Comparison of ENCODE assay signal across 11 cellular contexts in the genomic region with DNA sequence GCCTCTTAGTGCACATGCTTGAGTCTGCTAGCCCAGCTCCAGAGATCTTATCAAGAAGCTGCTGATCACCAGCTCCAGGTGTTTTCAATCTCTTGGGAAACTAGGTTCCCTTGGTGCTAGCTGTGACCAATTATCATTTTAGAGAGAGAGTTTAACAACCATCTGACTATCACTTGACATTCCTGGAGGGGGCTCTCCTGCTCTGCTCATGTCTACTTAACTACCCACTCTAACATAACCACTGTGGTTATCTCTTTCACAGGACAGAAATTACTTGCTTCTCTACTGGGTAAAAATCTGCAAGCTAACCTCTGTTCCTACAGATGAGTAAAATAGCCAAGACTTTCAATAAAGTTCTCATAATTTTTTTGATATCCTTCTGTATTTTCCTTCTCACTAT.
DNase-seq lines count a peak whose midpoint lies in the region; ATAC-seq, FAIRE-seq and TF ChIP-seq lines count a peak whose summit lies in the region.
"Had no signal": no experiment of that assay in that cellular context is flagged by ENCODE, and none has a peak within 500 bp of the region (broad histone marks: within the 10 kb centered on the region; RNA-seq: fewer than 3 reads in every experiment).

No MANE protein-coding gene starts in this region.

- no peaks in the 10 kb centered on the region for H3K9me2 ChIP-seq in HCT116 (ENCODE audit: insufficient read depth)

- no peak for DNase-seq in activated CD4-positive, CD25-positive, alpha-beta regulatory T cell (lab: John Stamatoyannopoulos, UW)
- DNase-seq in HCT116 (ENCODE audit: low read depth, low spot score) (no peak), keratinocyte (ENCODE audit: low read depth, low spot score) (no peak), NCI-H1930 (lab: John Stamatoyannopoulos, UW) (no peak), NCI-H1436 (lab: John Stamatoyannopoulos, UW) (no peak), WERI-Rb-1 (no peak)
- DNase-seq: activated CD4-positive, alpha-beta T cell treated with anti-CD3 and anti-CD28 coated beads, Interleukin-2, amount 50 U/mL, for 1 hour; right cardiac atrium had no signal

- peak; percentile 59 for TF ChIP-seq RAD21 in HCT116 (IDR thresholded peaks at IDR 0.05; ENCODE audit: low read depth)

- CTCF ChIA-PET in HCT116 (lab: Charles Lee) = interaction anchor here (0.6 to 1.0 kb wide), 2 partner anchors 252 to 286 kb away, joined by 3 read pairs; no protein-coding TSS in a partner anchor

- FAIRE-seq in keratinocyte (lab: Jason Lieb, UNC) = peak; percentile 23

- peak in 1 of 3 experiments; percentile 30; a peak in 1 of 6 replicates for TF ChIP-seq CTCF in HCT116 (IDR thresholded peaks at IDR 0.05 in 2 of 3, conservative IDR thresholded peaks at IDR 0.05 in 1 of 3; ENCODE audit: borderline replicate concordance in 1 of 3, insufficient read depth in 1 of 3, low read depth in 2 of 3, low read length in 2 of 3)
- peak; percentile 40 for TF ChIP-seq CTCF in OCI-LY3 (IDR thresholded peaks at IDR 0.05; ENCODE audit: low read depth, low read length)
- no peak for TF ChIP-seq CTCF in keratinocyte (optimal IDR thresholded peaks at IDR 0.05 in 1 of 3, IDR thresholded peaks at IDR 0.05 in 1 of 3, conservative IDR thresholded peaks at IDR 0.05 in 1 of 3; ENCODE audit: extremely low read depth in 1 of 3, insufficient read depth in 2 of 3, low read length in 3 of 3)
- no peak for TF ChIP-seq CTCF in WERI-Rb-1 (IDR thresholded peaks at IDR 0.05; ENCODE audit: low read depth, low read length)

- no peaks in the 10 kb centered on the region for H3K36me3 ChIP-seq in HCT116 (ENCODE audit: control insufficient read depth in 1 of 2, insufficient read depth in 2 of 2, low read length in 2 of 2)
- H3K36me3 ChIP-seq in OCI-LY3 (replicated peaks; ENCODE audit: low read depth, low read length) = no peaks in the 10 kb centered on the region
- no peaks in the 10 kb centered on the region for H3K36me3 ChIP-seq in keratinocyte (ENCODE audit: control insufficient read depth in 2 of 2, extremely low read depth in 1 of 2, insufficient read depth in 2 of 2, low read length in 2 of 2)
- H3K36me3 ChIP-seq in WERI-Rb-1 = no peaks in the 10 kb centered on the region

- H2AFZ ChIP-seq in HCT116 (ENCODE audit: low read depth, low read length, poor library complexity, severe bottlenecking) (no peak overlapping the region), OCI-LY3 (ENCODE audit: low read depth, low read length) (no peak overlapping the region; the same call in 1 of the 2 replicates), keratinocyte (ENCODE audit: control insufficient read depth, low read length) (no peak overlapping the region)

- H3K9me1 ChIP-seq in keratinocyte (ENCODE audit: control insufficient read depth, extremely low read depth, insufficient read depth, low read length) = no peaks in the 10 kb centered on the region

- H4K20me1 ChIP-seq in HCT116 (ENCODE audit: insufficient read depth) (no peaks in the 10 kb centered on the region), OCI-LY3 (ENCODE audit: insufficient read depth, low read length) (no peaks in the 10 kb centered on the region), keratinocyte (ENCODE audit: control insufficient read depth, extremely low read depth, insufficient read depth, low read length) (no peaks in the 10 kb centered on the region)

- no peaks in the 10 kb centered on the region for H3K27me3 ChIP-seq in HCT116 (ENCODE audit: insufficient read depth, low read length)
- H3K27me3 ChIP-seq in OCI-LY3 (ENCODE audit: low read depth, low read length) = no peaks in the 10 kb centered on the region
- no peaks in the 10 kb centered on the region for H3K27me3 ChIP-seq in keratinocyte (ENCODE audit: control insufficient read depth, extremely low read depth, insufficient read depth, low read length)
- no peaks in the 10 kb centered on the region for H3K27me3 ChIP-seq in WERI-Rb-1 (ENCODE audit: insufficient read depth, low read depth, severe bottlenecking)

- H3K9ac ChIP-seq in HCT116 (ENCODE audit: low read length) (no peak overlapping the region), OCI-LY3 (ENCODE audit: low read length) (no peak overlapping the region), keratinocyte (ENCODE audit: control insufficient read depth, extremely low read depth, insufficient read depth, low read length) (no peak overlapping the region)

- intact Hi-C loops in HCT116 (cut with micrococcal nuclease) = loop anchor here (2.0 kb wide), 1 partner anchor 254 kb away; no protein-coding TSS in a partner anchor

- H3K4me3 ChIP-seq in HCT116 (replicated peaks in 1 of 2; ENCODE audit: low read depth in 1 of 2, low read length in 2 of 2) (no peak overlapping the region), OCI-LY3 (ENCODE audit: low read length) (no peak overlapping the region), keratinocyte (ENCODE audit: control insufficient read depth in 2 of 3, extremely low read depth in 1 of 3, insufficient read depth in 2 of 3, low read depth in 1 of 3, low read length in 3 of 3) (no peak overlapping the region), WERI-Rb-1 (ENCODE audit: low read depth, low read length) (no peak overlapping the region)
- H3K4me3 ChIP-seq: coronary artery had no signal

- POLR2A ChIA-PET in HCT116 (lab: Charles Lee) = no interaction called here

- peak; percentile 44 to 62 for ATAC-seq in activated CD4-positive, CD25-positive, alpha-beta regulatory T cell treated with anti-CD3 and anti-CD28 coated beads, Interleukin-2, amount 50 U/mL, for 24 hours
- peak; percentile 64 for ATAC-seq in HCT116

- H3K27ac ChIP-seq in HCT116 (ENCODE audit: low read depth, low read length) = no peak overlapping the region
- H3K27ac ChIP-seq in OCI-LY3 (ENCODE audit: low read length) = no peak overlapping the region
- H3K27ac ChIP-seq in keratinocyte (ENCODE audit: control insufficient read depth, insufficient read depth, low read length) = no peak overlapping the region
- no peak overlapping the region for H3K27ac ChIP-seq in WERI-Rb-1
- H3K27ac ChIP-seq: coronary artery had no signal

- RAD21 ChIA-PET in HCT116 (lab: Charles Lee; ENCODE audit: low non-redundant PET in 1 of 2, low total read pairs in 2 of 2, uncharacterized antibody in 2 of 2, unreplicated experiment in 2 of 2) = no interaction called here

- dilution Hi-C loops in keratinocyte (cut with MboI; ENCODE audit: extremely low pct_ligation_motif_present, low sequenced_read_pairs) = no loop called here

- TF ChIP-seq POLR2A in HCT116 (IDR thresholded peaks at IDR 0.05; ENCODE audit: borderline replicate concordance, extremely low read depth, insufficient read depth, insufficient read length) = no peak

- no peaks in the 10 kb centered on the region for H3K4me1 ChIP-seq in HCT116 (ENCODE audit: control insufficient read depth in 1 of 2, insufficient read depth in 2 of 2, low read length in 2 of 2)
- H3K4me1 ChIP-seq in OCI-LY3 (ENCODE audit: low read length) = peaks cover 5% of the 10 kb centered on the region; the same call in 1 of the 2 replicates
- no peaks in the 10 kb centered on the region for H3K4me1 ChIP-seq in keratinocyte (ENCODE audit: control insufficient read depth, extremely low read depth, insufficient read depth, low read length)

- BruUV-seq in HCT116 (replicated peaks; lab: Mats Ljungman, UMichigan) = no TSS peak

- H3K4me2 ChIP-seq in HCT116 (ENCODE audit: low read length) (no peak overlapping the region), OCI-LY3 (ENCODE audit: low read length) (no peak overlapping the region), keratinocyte (ENCODE audit: control insufficient read depth, extremely low read depth, insufficient read depth, low read depth, low read length) (no peak overlapping the region)

- H3K79me2 ChIP-seq in HCT116 (ENCODE audit: insufficient read depth, low read length) (no peaks in the 10 kb centered on the region), OCI-LY3 (ENCODE audit: low read length) (no peaks in the 10 kb centered on the region), keratinocyte (ENCODE audit: control insufficient read depth, insufficient read depth, low read length) (no peaks in the 10 kb centered on the region)

- H3K9me3 ChIP-seq in HCT116 (ENCODE audit: control insufficient read depth in 1 of 2, insufficient read depth in 1 of 2, low read depth in 1 of 2, low read length in 2 of 2) = no peaks in the 10 kb centered on the region
- H3K9me3 ChIP-seq in OCI-LY3 (ENCODE audit: insufficient read depth, low read length) = no peaks in the 10 kb centered on the region
- H3K9me3 ChIP-seq in keratinocyte (ENCODE audit: control insufficient read depth, low read depth, low read length) = no peaks in the 10 kb centered on the region
- H3K9me3 ChIP-seq in WERI-Rb-1 (ENCODE audit: severe bottlenecking) = no peaks in the 10 kb centered on the region

TF ChIP-seq in HCT116, 20 proteins besides CTCF, POLR2A, EP300 and RAD21 (continues in another document):
- TF ChIP-seq ZNF274 (IDR thresholded peaks at IDR 0.05; ENCODE audit: low read depth, low read length) = no peak
- TF ChIP-seq, protein P1, sequence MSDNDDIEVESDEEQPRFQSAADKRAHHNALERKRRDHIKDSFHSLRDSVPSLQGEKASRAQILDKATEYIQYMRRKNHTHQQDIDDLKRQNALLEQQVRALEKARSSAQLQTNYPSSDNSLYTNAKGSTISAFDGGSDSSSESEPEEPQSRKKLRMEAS (IDR thresholded peaks at IDR 0.05) = no peak
- TF ChIP-seq SRF (IDR thresholded peaks at IDR 0.05; ENCODE audit: low read depth) = no peak
- TF ChIP-seq ZFX (IDR thresholded peaks at IDR 0.05) = no peak
- TF ChIP-seq FOSL1 (IDR thresholded peaks at IDR 0.05; ENCODE audit: low read depth) = no peak
- no peak for TF ChIP-seq EGR1 (IDR thresholded peaks at IDR 0.05; ENCODE audit: low read depth)
- TF ChIP-seq SP1 (IDR thresholded peaks at IDR 0.05; ENCODE audit: low read depth) = no peak
- no peak for TF ChIP-seq ZBTB33 (IDR thresholded peaks at IDR 0.05; ENCODE audit: extremely low read depth, insufficient replicate concordance, low read length)
- TF ChIP-seq CEBPB (IDR thresholded peaks at IDR 0.05; ENCODE audit: low read depth) = no peak
